In genomic region chr12:118063567-118064391, GRCh38 we compare ENCODE assay signal across 10 cellular contexts. TPM values are rescaled to one million over a fixed set of nuclear protein-coding genes. Genes with fewer than 3 reads are reported as not detected.
DNase-seq lines count a peak whose midpoint lies in the region; ATAC-seq and TF ChIP-seq lines count a peak whose summit lies in the region.
"Had no signal": no experiment of that assay in that cellular context is flagged by ENCODE, and none has a peak within 500 bp of the region (broad histone marks: within the 10 kb centered on the region; RNA-seq: fewer than 3 reads in every experiment).

No MANE protein-coding gene starts in this region.

- no TSS peak for BruUV-seq in Caco-2 (replicated peaks; lab: Mats Ljungman, UMichigan)

- H3K27me3 ChIP-seq in Caco-2 (replicated peaks; ENCODE audit: control insufficient read depth, insufficient read depth, low read length) (no peaks in the 10 kb centered on the region), HAP-1 (ENCODE audit: low read depth) (no peaks in the 10 kb centered on the region)

- CTCF ChIA-PET in Caco-2 (lab: Charles Lee) = interaction anchor here (0.7 to 1.4 kb wide), 4 partner anchors 21 to 189 kb away, joined by 3 to 4 read pairs (median 4); no protein-coding TSS in a partner anchor

- H3K4me3 ChIP-seq in Caco-2 (ENCODE audit: low read depth, low read length) = no peak overlapping the region; the same call in 1 of the 2 replicates
- H3K4me3 ChIP-seq in HAP-1 = no peak overlapping the region

- H3K4me1 Mint-ChIP-seq in Caco-2 (ENCODE audit: low read depth, unreplicated experiment) (peaks cover 32% of the 10 kb centered on the region), IgD-negative memory B cell (peaks cover 22 to 35% (median 32%) of the 10 kb centered on the region in 3 donors), brain (peaks cover 41% of the 10 kb centered on the region), natural killer cell (peaks cover 37 to 48% of the 10 kb centered on the region in 2 donors)

- DNase-seq in Caco-2 (peak; percentile 50 to 56), natural killer cell (no peak), HAP-1 (ENCODE audit: low spot score in 2 of 2) (no peak), NCI-H748 treated with DMSO at 0.1 percent for 48 hours (lab: John Stamatoyannopoulos, UW) (no peak)
- DNase-seq: NCI-H2081 had no signal

- H3K4me3 Mint-ChIP-seq in Caco-2 (ENCODE audit: unreplicated experiment) = peak overlapping the region; percentile 95
- peak overlapping the region in 3 of 4 donors; percentile 46 to 93 (median 77) for H3K4me3 Mint-ChIP-seq in IgD-negative memory B cell
- H3K4me3 Mint-ChIP-seq in brain = peak overlapping the region; percentile 91 to 96 (median 93)
- H3K4me3 Mint-ChIP-seq in natural killer cell = peak overlapping the region; percentile 42

- H3K36me3 Mint-ChIP-seq in Caco-2 (ENCODE audit: insufficient read depth, unreplicated experiment) (peaks cover 44% of the 10 kb centered on the region), IgD-negative memory B cell (no peaks in the 10 kb centered on the region), brain (peaks cover 3% of the 10 kb centered on the region), natural killer cell (no peaks in the 10 kb centered on the region)

- POLR2A ChIA-PET in Caco-2 (lab: Charles Lee) = interaction anchor here (0.6 to 1.4 kb wide), 3 partner anchors 40 to 189 kb away, joined by 4 to 6 read pairs (median 5); partner anchors contain the start of gene VSIG10

- intact Hi-C loops in Caco-2 (cut with micrococcal nuclease; ENCODE audit: unreplicated experiment) = loop anchor here (2.0 to 5.0 kb wide), 3 partner anchors 39 to 309 kb away; partner anchors contain the start of gene TAOK3
- intact Hi-C loops in natural killer cell (cut with micrococcal nuclease) = loop anchor here (5.0 kb wide), 1 partner anchor 59 kb away; no protein-coding TSS in a partner anchor

- H3K4me1 ChIP-seq in Caco-2 (peaks cover 44% of the 10 kb centered on the region), HAP-1 (peaks cover 17% of the 10 kb centered on the region)
- H3K4me1 ChIP-seq: prostate gland had no signal

- H3K27me3 Mint-ChIP-seq in Caco-2 (ENCODE audit: insufficient read depth, unreplicated experiment) = no peaks in the 10 kb centered on the region
- peaks cover 9% of the 10 kb centered on the region for H3K27me3 Mint-ChIP-seq in IgD-negative memory B cell
- H3K27me3 Mint-ChIP-seq in brain = peaks cover 13% of the 10 kb centered on the region
- peaks cover 18 to 39% of the 10 kb centered on the region in 2 donors for H3K27me3 Mint-ChIP-seq in natural killer cell (ENCODE audit: low read depth in 2 of 2)

- H3K9me3 ChIP-seq in Caco-2 (no peaks in the 10 kb centered on the region), HAP-1 (no peaks in the 10 kb centered on the region)
- H3K9me3 ChIP-seq: prostate gland had no signal

- ATAC-seq in natural killer cell (no peak), HG03039 (IDR thresholded peaks at IDR 0.05; ENCODE audit: unreplicated experiment) (no peak), HG02623 (IDR thresholded peaks at IDR 0.05; ENCODE audit: unreplicated experiment) (no peak)

- H3K9me3 Mint-ChIP-seq in Caco-2 (ENCODE audit: unreplicated experiment) (no peaks in the 10 kb centered on the region), IgD-negative memory B cell (no peaks in the 10 kb centered on the region), brain (no peaks in the 10 kb centered on the region), natural killer cell (no peaks in the 10 kb centered on the region)

- H3K27ac Mint-ChIP-seq in Caco-2 (ENCODE audit: unreplicated experiment) (peak overlapping the region; percentile 99), IgD-negative memory B cell (peak overlapping the region in 1 of 3 donors; percentile 18), brain (peak overlapping the region; percentile 46 to 98 (median 97)), natural killer cell (no peak overlapping the region)

- TF ChIP-seq CTCF in Caco-2 (IDR thresholded peaks at IDR 0.05; ENCODE audit: insufficient read depth in 1 of 2, low read depth in 1 of 2, low read length in 1 of 2, severe bottlenecking in 1 of 2, unreplicated experiment in 1 of 2) (no peak), brain (conservative IDR thresholded peaks at IDR 0.05) (no peak), natural killer cell (IDR thresholded peaks at IDR 0.05) (no peak)

- in situ Hi-C loops in HAP-1 (cut with MboI; ENCODE audit: low sequenced_read_pairs) = no loop called here

- H3K36me3 ChIP-seq in Caco-2 (ENCODE audit: control insufficient read depth, insufficient read depth, low read length) = no peaks in the 10 kb centered on the region
- peaks cover 3% of the 10 kb centered on the region for H3K36me3 ChIP-seq in HAP-1 (replicated peaks)
- H3K36me3 ChIP-seq: prostate gland had no signal

RNA-seq across cellular contexts. Expression of gene WSB2, which starts 2.8 kb away (rescaled TPM):
- 36.7 and 37.6 TPM in 2 replicates for total RNA-seq in Caco-2 (2022)
- polyA plus RNA-seq in IgD-negative memory B cell = 4.5 TPM
- polyA plus RNA-seq in brain (ENCODE audit: insufficient read depth, low read depth, low replicate concordance) = 107 TPM
- total RNA-seq in natural killer cell = 10 to 100 TPM; 25.5 to 29.5 (median 28.8) TPM

RNA-seq across cellular contexts. Expression of gene VSIG10, which starts 40.0 kb away (rescaled TPM):
- total RNA-seq in Caco-2 (2022) (32.6 and 33.9 TPM in 2 replicates), natural killer cell (1 to 10 TPM in 1 of 3 donors, under 1 TPM in 2; 0.56 to 2.2 (median 0.75) TPM)
- polyA plus RNA-seq in IgD-negative memory B cell (3.4 TPM), brain (ENCODE audit: insufficient read depth, low read depth, low replicate concordance) (14.9 TPM)

RNA-seq across cellular contexts. Expression of gene RFC5, which starts 47.3 kb away (rescaled TPM):
- total RNA-seq in Caco-2 (2022) (38.5 and 42.7 TPM in 2 replicates), natural killer cell (10 to 100 TPM; 11.9 to 19.6 (median 15.8) TPM)
- polyA plus RNA-seq in IgD-negative memory B cell (21.0 TPM), brain (ENCODE audit: insufficient read depth, low read depth, low replicate concordance) (47.2 TPM)

Comparison
In these comparisons a context has a peak if more than half of its experiments do, and no peak if none do; other contexts are left out.
1. DNase-seq: peak in Caco-2 (2 of 2); none in natural killer cell (single experiment), HAP-1 (0 of 2) and NCI-H748 treated with DMSO at 0.1 percent for 48 hours (single experiment).
2. H3K27ac Mint-ChIP-seq: peak in Caco-2 (single experiment) and brain (5 of 5); none in natural killer cell (0 of 2).
3. H3K4me3 Mint-ChIP-seq: peak in every context shown above with its lines; median percentile 95 in Caco-2; 93 in brain; 77 in IgD-negative memory B cell; 42 in natural killer cell.
4. RNA of gene VSIG10, which starts 40.0 kb away (total RNA-seq): 32.6 to 33.9 TPM in Caco-2; 0.56 to 2.2 TPM in natural killer cell; every median in the first group is over 10 times any median in the second.